ENCODE assay signal across 14 cellular contexts in the genomic region with DNA sequence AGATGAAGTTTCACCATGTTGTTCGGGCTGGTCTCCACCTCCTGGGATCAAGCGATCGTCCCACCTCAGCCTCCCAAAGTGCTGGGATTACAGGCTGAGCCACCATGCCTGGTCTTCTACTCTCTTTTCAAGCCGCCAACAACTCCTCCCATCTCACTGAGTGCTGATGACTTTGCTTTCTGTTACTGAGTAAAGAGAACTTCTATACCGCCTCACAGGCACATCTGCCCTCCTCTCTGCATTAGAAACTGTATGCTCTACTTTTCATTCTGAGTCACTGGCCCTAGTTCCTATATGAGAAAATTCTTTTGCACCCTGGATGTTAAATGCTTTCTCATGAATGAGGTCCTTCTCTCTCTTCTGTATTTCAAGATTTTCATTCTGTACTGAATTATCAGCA.
"Had no signal": no experiment of that assay in that cellular context is flagged by ENCODE, and none has a peak within 500 bp of the region (broad histone marks: within the 10 kb centered on the region; RNA-seq: fewer than 3 reads in every experiment).

No MANE protein-coding gene starts in this region.

- H3K4me1 ChIP-seq: SJSA1, upper lobe of right lung had no signal

- H3K36me3 ChIP-seq: cardiac muscle cell, esophagus squamous epithelium, SJSA1, spleen, upper lobe of right lung, WERI-Rb-1 had no signal

- H3K9me3 ChIP-seq: esophagus squamous epithelium, mucosa of descending colon, upper lobe of right lung had no signal

- H3K27me3 ChIP-seq: cardiac muscle cell, SJSA1, upper lobe of right lung had no signal

- H3K27me3 Mint-ChIP-seq: stimulated activated naive CD8-positive, alpha-beta T cell treated with anti-CD3 and anti-CD28 coated beads, Interleukin-15, Interleukin-2, amounts not matched to agents 100 ng/mL and 50 ng/mL, for 24 hours had no signal

- H3K27ac ChIP-seq: cardiac muscle cell, esophagus squamous epithelium, SJSA1, upper lobe of right lung, WERI-Rb-1 had no signal

- ATAC-seq: mucosa of descending colon, sciatic nerve, upper lobe of right lung had no signal

- H3K4me3 ChIP-seq: cardiac muscle cell, esophagus squamous epithelium, mucosa of descending colon, SJSA1, spleen, upper lobe of right lung had no signal

- DNase-seq: activated CD4-positive, alpha-beta T cell treated with anti-CD3 and anti-CD28 coated beads for 4 hours; esophagus squamous epithelium; foreskin fibroblast; head of caudate nucleus; mucosa of descending colon; spleen; SW 1271; T1000; upper lobe of right lung; WERI-Rb-1 had no signal
